1 cellular context compared by ENCODE assay signal in the genomic region with DNA sequence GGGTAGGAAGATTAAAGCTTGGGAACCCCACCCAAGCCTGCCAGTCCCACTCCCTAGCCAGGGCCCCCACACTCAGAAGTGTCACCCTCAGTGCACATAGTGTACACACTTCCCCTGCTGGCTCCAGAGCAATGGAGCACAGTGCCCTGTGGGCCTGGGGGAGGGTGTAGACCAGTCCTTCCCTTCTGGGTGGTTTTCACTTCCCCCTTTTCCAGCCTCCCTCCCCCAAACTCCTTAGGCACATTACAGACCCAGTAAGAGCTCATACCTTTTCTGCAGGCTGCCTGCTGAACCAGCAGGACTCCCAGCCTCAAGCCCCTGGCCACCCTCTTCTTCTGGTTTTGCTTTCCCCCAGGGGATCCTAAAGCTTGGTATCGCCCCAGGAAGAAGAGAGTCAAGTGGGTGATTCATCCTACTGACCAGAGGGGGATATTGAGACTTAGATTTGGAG.
TF ChIP-seq lines count a peak whose summit lies in the region.

A gene with protein sequence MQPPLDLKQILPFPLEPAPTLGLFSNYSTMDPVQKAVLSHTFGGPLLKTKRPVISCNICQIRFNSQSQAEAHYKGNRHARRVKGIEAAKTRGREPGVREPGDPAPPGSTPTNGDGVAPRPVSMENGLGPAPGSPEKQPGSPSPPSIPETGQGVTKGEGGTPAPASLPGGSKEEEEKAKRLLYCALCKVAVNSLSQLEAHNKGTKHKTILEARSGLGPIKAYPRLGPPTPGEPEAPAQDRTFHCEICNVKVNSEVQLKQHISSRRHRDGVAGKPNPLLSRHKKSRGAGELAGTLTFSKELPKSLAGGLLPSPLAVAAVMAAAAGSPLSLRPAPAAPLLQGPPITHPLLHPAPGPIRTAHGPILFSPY (minus strand): TSS at position 143 of the 451 bp plus-strand sequence. CDS start 219 bp downstream, outside the sequence.

TF ChIP-seq in HEK293, 187 proteins besides CTCF, POLR2A, EP300 and RAD21 (continued from another document):
- TF ChIP-seq, protein P1, sequence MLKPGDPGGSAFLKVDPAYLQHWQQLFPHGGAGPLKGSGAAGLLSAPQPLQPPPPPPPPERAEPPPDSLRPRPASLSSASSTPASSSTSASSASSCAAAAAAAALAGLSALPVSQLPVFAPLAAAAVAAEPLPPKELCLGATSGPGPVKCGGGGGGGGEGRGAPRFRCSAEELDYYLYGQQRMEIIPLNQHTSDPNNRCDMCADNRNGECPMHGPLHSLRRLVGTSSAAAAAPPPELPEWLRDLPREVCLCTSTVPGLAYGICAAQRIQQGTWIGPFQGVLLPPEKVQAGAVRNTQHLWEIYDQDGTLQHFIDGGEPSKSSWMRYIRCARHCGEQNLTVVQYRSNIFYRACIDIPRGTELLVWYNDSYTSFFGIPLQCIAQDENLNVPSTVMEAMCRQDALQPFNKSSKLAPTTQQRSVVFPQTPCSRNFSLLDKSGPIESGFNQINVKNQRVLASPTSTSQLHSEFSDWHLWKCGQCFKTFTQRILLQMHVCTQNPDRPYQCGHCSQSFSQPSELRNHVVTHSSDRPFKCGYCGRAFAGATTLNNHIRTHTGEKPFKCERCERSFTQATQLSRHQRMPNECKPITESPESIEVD (tag by site-specific recombination; IDR thresholded peaks at IDR 0.05), result no peak
- TF ChIP-seq ZNF146 (tag by site-specific recombination; IDR thresholded peaks at IDR 0.05) (0 out of 2 replicates have a peak, but pooled peaks have one; percentile 7), ZBTB17 (tag by site-specific recombination; IDR thresholded peaks at IDR 0.05) (no peak)
- TF ChIP-seq, protein P2, sequence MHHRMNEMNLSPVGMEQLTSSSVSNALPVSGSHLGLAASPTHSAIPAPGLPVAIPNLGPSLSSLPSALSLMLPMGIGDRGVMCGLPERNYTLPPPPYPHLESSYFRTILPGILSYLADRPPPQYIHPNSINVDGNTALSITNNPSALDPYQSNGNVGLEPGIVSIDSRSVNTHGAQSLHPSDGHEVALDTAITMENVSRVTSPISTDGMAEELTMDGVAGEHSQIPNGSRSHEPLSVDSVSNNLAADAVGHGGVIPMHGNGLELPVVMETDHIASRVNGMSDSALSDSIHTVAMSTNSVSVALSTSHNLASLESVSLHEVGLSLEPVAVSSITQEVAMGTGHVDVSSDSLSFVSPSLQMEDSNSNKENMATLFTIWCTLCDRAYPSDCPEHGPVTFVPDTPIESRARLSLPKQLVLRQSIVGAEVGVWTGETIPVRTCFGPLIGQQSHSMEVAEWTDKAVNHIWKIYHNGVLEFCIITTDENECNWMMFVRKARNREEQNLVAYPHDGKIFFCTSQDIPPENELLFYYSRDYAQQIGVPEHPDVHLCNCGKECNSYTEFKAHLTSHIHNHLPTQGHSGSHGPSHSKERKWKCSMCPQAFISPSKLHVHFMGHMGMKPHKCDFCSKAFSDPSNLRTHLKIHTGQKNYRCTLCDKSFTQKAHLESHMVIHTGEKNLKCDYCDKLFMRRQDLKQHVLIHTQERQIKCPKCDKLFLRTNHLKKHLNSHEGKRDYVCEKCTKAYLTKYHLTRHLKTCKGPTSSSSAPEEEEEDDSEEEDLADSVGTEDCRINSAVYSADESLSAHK (tag by site-specific recombination; IDR thresholded peaks at IDR 0.05), result no peak
